ENCODE assay signal across 8 cellular contexts in genomic region chr4:128287871-128288688, GRCh38. TPM values are rescaled to one million over a fixed set of nuclear protein-coding genes. Genes with fewer than 3 reads are reported as not detected.
DNase-seq lines count a peak whose midpoint lies in the region; ATAC-seq and TF ChIP-seq lines count a peak whose summit lies in the region.

No MANE protein-coding gene starts in this region.

- no peak for TF ChIP-seq CTCF in GM10266 (IDR thresholded peaks at IDR 0.05; ENCODE audit: control insufficient read depth, insufficient read depth, low read depth, missing control alignments)
- TF ChIP-seq CTCF in suprapubic skin (IDR thresholded peaks at IDR 0.05), result peak; percentile 18 to 19

- no peak for TF ChIP-seq EP300 in suprapubic skin (IDR thresholded peaks at IDR 0.05)

- no peaks in the 10 kb centered on the region for H3K27me3 ChIP-seq in suprapubic skin

- peak overlapping the region; percentile 91 for H3K4me3 ChIP-seq in SK-N-MC
- H3K4me3 ChIP-seq in suprapubic skin, result peak overlapping the region; percentile 80

- peaks cover 7% of the 10 kb centered on the region for H3K36me3 ChIP-seq in SK-N-MC (ENCODE audit: insufficient read depth, low read length)
- no peaks in the 10 kb centered on the region for H3K36me3 ChIP-seq in suprapubic skin

- H3K36me3 Mint-ChIP-seq in activated naive CD4-positive, alpha-beta T cell treated with anti-CD3 and anti-CD28 coated beads, Interleukin-2, amount 50 U/mL, for 24 hours, result peaks cover 3% of the 10 kb centered on the region

- peak overlapping the region; percentile 91 for H3K9ac ChIP-seq in SK-N-MC (ENCODE audit: insufficient read length)

- peak; percentile 78 for ATAC-seq in HG02588 (IDR thresholded peaks at IDR 0.05; ENCODE audit: unreplicated experiment)

- H3K4me1 ChIP-seq in suprapubic skin, result peaks cover 49% of the 10 kb centered on the region

- H3K9me3 Mint-ChIP-seq in activated naive CD4-positive, alpha-beta T cell treated with anti-CD3 and anti-CD28 coated beads, Interleukin-2, amount 50 U/mL, for 24 hours, result no peaks in the 10 kb centered on the region

- peak overlapping the region; percentile 93 for H3K27ac Mint-ChIP-seq in activated naive CD4-positive, alpha-beta T cell treated with anti-CD3 and anti-CD28 coated beads, Interleukin-2, amount 50 U/mL, for 24 hours

- peak; percentile 18 to 56 for TF ChIP-seq POLR2A in suprapubic skin (IDR thresholded peaks at IDR 0.05)

- H3K27me3 Mint-ChIP-seq in activated naive CD4-positive, alpha-beta T cell treated with anti-CD3 and anti-CD28 coated beads, Interleukin-2, amount 50 U/mL, for 24 hours, result no peaks in the 10 kb centered on the region

- DNase-seq in GM10266 (ENCODE audit: extremely low spot score) (peak; percentile 98), NCI-H1048 (lab: John Stamatoyannopoulos, UW) (peak; percentile 91), SK-N-MC (ENCODE audit: low read depth, low spot score) (peak; percentile 96), globus pallidus (ENCODE audit: low spot score) (peak; percentile 98), nucleus accumbens (lab: John Stamatoyannopoulos, UW) (peak; percentile 78 to 100 (median 98)), suprapubic skin (ENCODE audit: low spot score in 2 of 2) (peak; percentile 100)

- WGBS in suprapubic skin, result 0% methylated on average over 26 of the region's 86 CpGs

- H3K9me3 ChIP-seq in SK-N-MC (ENCODE audit: low read depth, low read length) (no peaks in the 10 kb centered on the region), suprapubic skin (no peaks in the 10 kb centered on the region)

- H3K4me1 Mint-ChIP-seq in activated naive CD4-positive, alpha-beta T cell treated with anti-CD3 and anti-CD28 coated beads, Interleukin-2, amount 50 U/mL, for 24 hours, result peaks cover 41% of the 10 kb centered on the region

- peak overlapping the region; percentile 94 for H3K27ac ChIP-seq in SK-N-MC
- peak overlapping the region; percentile 92 for H3K27ac ChIP-seq in suprapubic skin

- peak overlapping the region; percentile 88 for H3K4me3 Mint-ChIP-seq in activated naive CD4-positive, alpha-beta T cell treated with anti-CD3 and anti-CD28 coated beads, Interleukin-2, amount 50 U/mL, for 24 hours

RNA-seq across cellular contexts. Expression of gene PGRMC2, which starts 0.5 kb away (rescaled TPM):
- total RNA-seq in suprapubic skin, result 10 to 100 TPM; 47.6 to 68.3 (median 55.2) TPM

Comparison
In these comparisons a context has a peak if more than half of its experiments do, and no peak if none do; other contexts are left out.
1. Peak in every context shown above with its lines: DNase-seq, ATAC-seq, H3K4me3 ChIP-seq and H3K27ac ChIP-seq.